In the genomic region with DNA sequence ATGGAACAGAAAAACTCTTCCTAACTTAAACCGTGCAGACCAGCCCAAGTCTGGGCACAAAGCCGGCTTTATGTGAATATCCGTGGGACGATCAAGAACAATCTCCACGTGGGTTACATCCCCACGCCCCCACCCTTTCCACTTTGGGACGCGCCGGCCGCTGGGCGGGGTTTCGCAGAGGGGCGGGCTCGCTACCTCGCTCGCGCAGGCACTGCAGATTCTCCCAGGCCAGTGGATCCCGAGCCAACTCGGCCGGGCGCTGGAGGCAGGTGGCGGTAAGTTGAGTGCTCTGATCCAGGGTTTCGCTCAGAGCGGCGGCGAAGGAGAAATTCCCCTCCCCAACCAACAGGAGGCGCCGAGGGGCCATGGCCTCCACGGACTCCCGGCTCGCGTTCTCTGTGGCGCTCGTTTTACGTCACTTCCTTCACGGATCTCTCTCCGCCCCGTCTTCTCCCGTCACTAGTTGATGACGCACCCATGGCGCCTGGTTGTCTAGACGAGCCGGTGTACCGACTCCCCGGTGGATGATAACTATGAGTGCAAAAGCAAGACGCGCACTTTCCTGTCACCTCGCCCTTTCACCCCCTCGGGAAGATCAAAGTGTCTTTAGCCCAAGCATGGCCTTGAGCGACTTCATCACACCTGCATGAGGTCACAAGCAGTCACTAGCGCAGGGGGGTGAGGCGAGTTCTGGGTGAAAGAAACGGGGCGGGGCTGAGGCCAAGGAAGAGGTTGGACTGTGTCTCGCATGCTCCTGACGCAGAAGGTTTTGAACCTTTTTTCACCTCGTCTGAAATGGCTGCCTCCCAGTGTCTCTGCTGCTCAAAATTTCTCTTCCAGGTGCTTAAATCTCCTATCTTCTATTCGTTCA, we compare ENCODE assay signal across 8 cellular contexts. TPM values are rescaled to one million over a fixed set of nuclear protein-coding genes. Genes with fewer than 3 reads are reported as not detected.
DNase-seq lines count a peak whose midpoint lies in the region; TF ChIP-seq lines count a peak whose summit lies in the region.

A gene with protein sequence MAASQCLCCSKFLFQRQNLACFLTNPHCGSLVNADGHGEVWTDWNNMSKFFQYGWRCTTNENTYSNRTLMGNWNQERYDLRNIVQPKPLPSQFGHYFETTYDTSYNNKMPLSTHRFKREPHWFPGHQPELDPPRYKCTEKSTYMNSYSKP (plus strand): TSS at position 776 of the 871 bp plus-strand sequence. CDS start 20 bp downstream, at position 796.
A gene with protein sequence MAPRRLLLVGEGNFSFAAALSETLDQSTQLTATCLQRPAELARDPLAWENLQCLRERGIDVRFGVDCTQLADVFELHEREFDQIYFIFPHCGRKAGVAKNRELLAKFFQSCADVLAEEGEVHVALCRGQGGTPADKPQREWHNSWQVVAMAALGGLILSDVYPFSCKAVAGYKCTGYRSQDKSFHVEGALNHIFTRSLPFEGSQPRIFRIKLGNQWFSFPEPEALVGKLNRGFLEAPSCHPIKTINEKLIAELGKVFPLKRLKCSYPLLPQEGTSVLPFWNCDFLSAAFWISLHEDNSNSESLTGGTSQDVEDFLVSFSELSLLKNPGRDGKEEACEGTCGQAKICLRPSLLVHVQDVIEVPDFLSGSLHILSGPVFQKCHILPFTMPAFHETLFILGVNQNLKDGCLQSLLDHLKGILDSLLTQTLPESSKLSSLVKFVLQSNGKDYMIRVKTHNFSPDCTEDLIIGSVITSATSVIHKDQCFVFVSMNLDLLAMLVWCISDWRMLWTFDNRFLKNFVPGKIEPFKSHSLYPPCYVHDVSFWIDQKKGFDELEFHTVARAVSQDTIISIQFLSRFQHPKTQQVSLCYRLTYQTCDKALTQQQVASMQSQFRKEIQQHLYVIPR (minus strand): TSS at position 400 of the 871 bp plus-strand sequence. CDS start 33 bp downstream, at position 367.

- peaks cover 5% of the 10 kb centered on the region for H3K36me3 Mint-ChIP-seq in HFFc6 (ENCODE audit: low read depth)

- peak within 1 kb of the TSS; percentile 91 for H3K27ac ChIP-seq in temporal lobe (ENCODE audit: low read depth, low read length)

- TF ChIP-seq CTCF in GM10248 (IDR thresholded peaks at IDR 0.05; ENCODE audit: control extremely low read depth, extremely low read depth, low read depth, missing control alignments) (peak; percentile 93), HFFc6 (IDR thresholded peaks at IDR 0.05) (peak; percentile 95)

- peak within 1 kb of the TSS; percentile 99 for H3K27ac Mint-ChIP-seq in HFFc6

- peaks cover 17% of the 10 kb centered on the region for H3K4me1 Mint-ChIP-seq in HFFc6 (ENCODE audit: low read depth)

- peak within 1 kb of the TSS; percentile 93 for H3K4me3 Mint-ChIP-seq in HFFc6

- DNase-seq in GM10248 (ENCODE audit: extremely low spot score) (peak; percentile 94), HFFc6 (peak; percentile 95), NAMALWA (ENCODE audit: low spot score) (peak; percentile 99), SK-N-DZ (ENCODE audit: low spot score) (peak; percentile 96), globus pallidus (ENCODE audit: low spot score) (peak; percentile 97), nucleus accumbens (lab: John Stamatoyannopoulos, UW) (peak; percentile 67 to 98 (median 95))
- DNase-seq in activated naive CD4-positive, alpha-beta T cell treated with anti-CD3 and anti-CD28 coated beads, Interleukin-2, amount 50 U/mL, for 16 hours = peak; percentile 94

- H3K9me3 Mint-ChIP-seq in HFFc6 = no peaks in the 10 kb centered on the region

- CTCF ChIA-PET in GM10248 (lab: Yijun Ruan, JAX) = interaction anchor here (1.0 to 1.2 kb wide), 4 partner anchors 8 to 103 kb away, joined by 3 to 9 read pairs (median 6); a partner anchor contains a TSS

- H3K27me3 Mint-ChIP-seq in HFFc6 (ENCODE audit: insufficient read depth) = no peaks in the 10 kb centered on the region

- POLR2A ChIA-PET in GM10248 (lab: Yijun Ruan, JAX) = no interaction called here

RNA-seq across cellular contexts. Expression of the first gene that starts in this region (rescaled TPM):
- 10 to 100 TPM; 10.3 to 15.6 (median 12.5) TPM for total RNA-seq in HFFc6 (2021; fragmentation: NEBNext Ultra II Directional; extraction: Animal tissue kit (Norgen Biotek cat#: 25700))
- 16.2 and 17.6 TPM in 2 replicates for polyA plus RNA-seq in SK-N-DZ (2014; cell fraction: cytosol; rRNA removed)
- 27.3 and 28.7 TPM in 2 replicates for polyA plus RNA-seq in SK-N-DZ (2014; cell fraction: nucleus; rRNA removed)
- 5.7 TPM for total RNA-seq in temporal lobe

RNA-seq across cellular contexts. Expression of the second gene that starts in this region (rescaled TPM):
- total RNA-seq in HFFc6 (2021; fragmentation: NEBNext Ultra II Directional; extraction: Animal tissue kit (Norgen Biotek cat#: 25700)) = 1 to 10 TPM; 1.4 to 2.4 (median 2.0) TPM
- polyA plus RNA-seq in SK-N-DZ (2014; cell fraction: cytosol; rRNA removed) = 0.99 and 2.0 TPM in 2 replicates
- 1.6 and 1.7 TPM in 2 replicates for polyA plus RNA-seq in SK-N-DZ (2014; cell fraction: nucleus; rRNA removed)
- total RNA-seq in temporal lobe = 6.4 TPM

Comparison
In these comparisons a context has a peak if more than half of its experiments do, and no peak if none do; other contexts are left out.
1. Peak in every context shown above with its lines: DNase-seq and H3K27ac ChIP-seq.